In the genomic region with DNA sequence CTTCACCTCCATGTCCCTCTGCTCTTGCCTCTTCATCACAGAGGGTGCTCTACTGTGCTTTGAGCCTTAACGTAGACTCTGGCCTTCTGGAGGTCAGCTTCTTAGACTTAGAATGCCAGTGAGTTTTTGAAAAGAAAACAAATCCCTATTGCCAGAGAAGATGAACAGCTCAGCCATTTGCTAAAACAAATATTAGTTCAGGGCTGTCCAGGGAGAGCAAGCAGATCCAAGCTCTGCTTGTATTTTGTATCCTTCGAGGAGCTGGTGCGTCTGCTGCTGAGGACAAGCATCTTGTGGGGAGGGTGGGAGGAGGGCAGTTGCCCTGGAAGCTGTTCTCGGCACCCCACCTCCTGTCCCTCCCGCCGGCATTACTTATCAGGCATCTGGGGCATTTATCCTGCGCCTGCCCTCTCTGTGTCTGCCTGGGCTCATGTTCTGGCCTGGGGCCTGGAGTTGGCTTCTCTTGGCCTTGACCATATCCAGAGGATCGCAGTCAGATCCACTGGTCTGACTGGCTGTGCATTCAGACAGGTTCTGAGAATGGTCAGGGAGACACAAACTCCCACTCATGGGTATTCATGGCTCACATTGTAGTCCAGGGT, we compare ENCODE assay signal across 1 cellular context.
TF ChIP-seq lines count a peak whose summit lies in the region.

No MANE protein-coding gene starts in this region.

TF ChIP-seq in endothelial cell of umbilical vein, 7 proteins besides CTCF, POLR2A, EP300 and RAD21 (continued from another document):
- TF ChIP-seq JUN (IDR thresholded peaks at IDR 0.05; ENCODE audit: borderline replicate concordance, insufficient read depth, insufficient read length, low read depth) = no peak
